In the genomic region with DNA sequence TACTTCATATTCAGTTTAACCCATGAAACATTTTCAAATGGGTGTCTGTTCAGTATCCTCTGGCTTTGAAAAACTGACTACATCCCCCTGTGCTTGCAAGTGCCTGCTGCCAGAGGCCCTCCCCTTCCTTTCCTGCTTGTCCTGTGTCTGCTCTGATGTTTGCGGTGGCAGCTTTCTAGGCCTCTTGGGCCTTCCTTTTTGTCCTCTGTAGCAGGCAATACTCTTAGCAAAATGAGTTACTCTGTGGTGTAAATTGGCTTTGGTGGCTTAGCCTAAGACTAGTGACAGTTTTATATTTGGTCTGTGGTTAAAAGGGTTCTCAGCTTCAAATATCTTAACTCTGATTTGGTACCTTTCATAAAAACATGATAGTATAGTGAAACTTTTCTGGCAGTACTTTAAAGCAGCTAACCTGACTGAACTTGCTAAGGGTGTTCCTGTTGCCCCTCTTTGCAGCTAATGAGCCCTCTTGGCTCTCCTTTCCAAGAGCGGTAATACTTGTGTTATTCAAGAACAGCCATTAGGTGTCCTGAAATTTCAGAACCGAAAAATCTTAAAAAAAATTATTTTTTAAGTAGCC, we compare ENCODE assay signal across 1 cellular context.
TF ChIP-seq lines count a peak whose summit lies in the region.

No MANE protein-coding gene starts in this region.

TF ChIP-seq in HepG2, 621 proteins besides CTCF, POLR2A, EP300 and RAD21 (continued from another document):
- TF ChIP-seq FOXO1 (CRISPR knock-in tag; IDR thresholded peaks at IDR 0.05) = no peak
- no peak for TF ChIP-seq ZNF136 (CRISPR knock-in tag; IDR thresholded peaks at IDR 0.05; ENCODE audit: low read depth)
- TF ChIP-seq ATF7-NPFF (CRISPR knock-in tag; IDR thresholded peaks at IDR 0.05; ENCODE audit: low read depth) = no peak
